In genomic region chr13:19815842-19816241, GRCh38 we compare ENCODE assay signal across 4 cellular contexts.
TF ChIP-seq lines count a peak whose summit lies in the region.

No MANE protein-coding gene starts in this region.

TF ChIP-seq in HEK293, 187 proteins besides CTCF, POLR2A, EP300 and RAD21:
- peak; percentile 85 for TF ChIP-seq ZNF121 (tag by site-specific recombination; IDR thresholded peaks at IDR 0.05)

TF ChIP-seq in WTC11, 78 proteins besides CTCF, POLR2A, EP300 and RAD21:
- peak; percentile 12; the same call in 1 of the 2 replicates for TF ChIP-seq ZNF121 (CRISPR knock-in tag; IDR thresholded peaks at IDR 0.05)

TF ChIP-seq in K562, 482 proteins besides CTCF, POLR2A, EP300 and RAD21:
- peak; percentile 64 for TF ChIP-seq ZNF121 (CRISPR knock-in tag; conservative IDR thresholded peaks at IDR 0.05)

TF ChIP-seq in HepG2, 621 proteins besides CTCF, POLR2A, EP300 and RAD21:
- TF ChIP-seq ZNF121 (CRISPR knock-in tag; IDR thresholded peaks at IDR 0.05), result peak; percentile 42; the same call in 1 of the 2 replicates
